In genomic region chr15:88255496-88256171, GRCh38 we compare ENCODE assay signal across 8 cellular contexts. TPM values are rescaled to one million over a fixed set of nuclear protein-coding genes. Genes with fewer than 3 reads are reported as not detected.
DNase-seq lines count a peak whose midpoint lies in the region; ATAC-seq, FAIRE-seq and TF ChIP-seq lines count a peak whose summit lies in the region.

No MANE protein-coding gene starts in this region.

- H3K9me1 ChIP-seq in endothelial cell of umbilical vein (replicated peaks; ENCODE audit: control insufficient read depth, extremely low read depth, insufficient read depth, low read length) = no peaks in the 10 kb centered on the region

- H3K4me3 ChIP-seq in BE2C (ENCODE audit: low read depth, low read length) (peak overlapping the region; percentile 53), endothelial cell of umbilical vein (replicated peaks in 1 of 3; ENCODE audit: insufficient read depth in 1 of 3, low read depth in 1 of 3, low read length in 3 of 3) (no peak overlapping the region), mucosa of rectum (ENCODE audit: low read length in 2 of 2) (peak overlapping the region; percentile 28 to 37)

- intact Hi-C loops in endothelial cell of umbilical vein (cut with micrococcal nuclease) = no loop called here

- H3K27ac ChIP-seq in endothelial cell of umbilical vein (ENCODE audit: insufficient read depth, low read depth, low read length) (no peak overlapping the region), mucosa of rectum (ENCODE audit: low read depth in 2 of 2, low read length in 2 of 2) (no peak overlapping the region)

- H3K4me1 ChIP-seq in BE2C (no peaks in the 10 kb centered on the region), endothelial cell of umbilical vein (ENCODE audit: control insufficient read depth, extremely low read depth, insufficient read depth, low read length) (no peaks in the 10 kb centered on the region), mucosa of rectum (ENCODE audit: control insufficient read depth in 2 of 2, insufficient read depth in 2 of 2, low read length in 2 of 2) (no peaks in the 10 kb centered on the region)

- no peaks in the 10 kb centered on the region for H3K36me3 Mint-ChIP-seq in activated CD8-positive, alpha-beta memory T cell treated with anti-CD3 and anti-CD28 coated beads, Interleukin-2, amount 10 ng/mL, durations not matched to agents 7 days and 5 days

- no peak for FAIRE-seq in endothelial cell of umbilical vein (lab: Jason Lieb, UNC)

- H3K9me3 Mint-ChIP-seq in activated CD8-positive, alpha-beta memory T cell treated with anti-CD3 and anti-CD28 coated beads, Interleukin-2, amount 10 ng/mL, durations not matched to agents 7 days and 5 days (ENCODE audit: low read depth) = no peaks in the 10 kb centered on the region

- H3K9ac ChIP-seq in endothelial cell of umbilical vein (replicated peaks; ENCODE audit: extremely low read depth, insufficient read depth, low read length) = no peak overlapping the region
- H3K9ac ChIP-seq in mucosa of rectum (ENCODE audit: low read depth in 1 of 2, low read length in 2 of 2) = no peak overlapping the region

- H3K9me3 ChIP-seq in BE2C (no peaks in the 10 kb centered on the region), endothelial cell of umbilical vein (replicated peaks; ENCODE audit: control insufficient read depth, insufficient read depth, low read length) (no peaks in the 10 kb centered on the region), mucosa of rectum (ENCODE audit: control insufficient read depth in 2 of 2, low read length in 2 of 2) (no peaks in the 10 kb centered on the region)

- dilution Hi-C loops in endothelial cell of umbilical vein (cut with MboI; ENCODE audit: extremely low pct_ligation_motif_present, low sequenced_read_pairs) = no loop called here

- H3K27me3 ChIP-seq in BE2C (peaks cover 37% of the 10 kb centered on the region), endothelial cell of umbilical vein (ENCODE audit: control insufficient read depth in 2 of 2, insufficient read depth in 2 of 2, low read length in 2 of 2) (peaks cover 38 to 43% of the 10 kb centered on the region in 2 experiments), mucosa of rectum (ENCODE audit: control insufficient read depth in 2 of 2, insufficient read depth in 2 of 2, low read length in 2 of 2) (peaks cover 20 to 25% of the 10 kb centered on the region in 2 donors)

- no peak for TF ChIP-seq POLR2A in endothelial cell of umbilical vein (IDR thresholded peaks at IDR 0.05; ENCODE audit: low read depth, low read length)

- DNase-seq in BE2C (peak; percentile 71), NCI-H1105 (lab: John Stamatoyannopoulos, UW) (peak; percentile 27), endothelial cell of umbilical vein (ENCODE audit: low read depth, low spot score) (peak; percentile 19), NCI-H1694 (lab: John Stamatoyannopoulos, UW) (no peak)
- DNase-seq in activated CD8-positive, alpha-beta memory T cell treated with anti-CD3 and anti-CD28 coated beads, Interleukin-2, amount 10 ng/mL, durations not matched to agents 7 days and 5 days = no peak
- DNase-seq in activated CD4-positive, alpha-beta T cell treated with anti-CD3 and anti-CD28 coated beads, Interleukin-2, amount 50 U/mL, for 1 hour = no peak

- H3K4me1 Mint-ChIP-seq in activated CD8-positive, alpha-beta memory T cell treated with anti-CD3 and anti-CD28 coated beads, Interleukin-2, amount 10 ng/mL, durations not matched to agents 7 days and 5 days = peaks cover 15% of the 10 kb centered on the region

- TF ChIP-seq CTCF in BE2C (IDR thresholded peaks at IDR 0.05; ENCODE audit: low read depth, low read length) = no peak
- TF ChIP-seq CTCF in endothelial cell of umbilical vein (IDR thresholded peaks at IDR 0.05; ENCODE audit: extremely low read depth in 1 of 2, insufficient read depth in 1 of 2, low read depth in 1 of 2, low read length in 2 of 2) = no peak

- peaks cover 73% of the 10 kb centered on the region for H3K27me3 Mint-ChIP-seq in activated CD8-positive, alpha-beta memory T cell treated with anti-CD3 and anti-CD28 coated beads, Interleukin-2, amount 10 ng/mL, durations not matched to agents 7 days and 5 days

- H3K4me2 ChIP-seq in endothelial cell of umbilical vein (ENCODE audit: insufficient read depth, low read length) = no peak overlapping the region

- H3K36me3 ChIP-seq in BE2C (no peaks in the 10 kb centered on the region), endothelial cell of umbilical vein (ENCODE audit: control insufficient read depth in 2 of 2, extremely low read depth in 1 of 2, insufficient read depth in 2 of 2, low read length in 2 of 2) (no peaks in the 10 kb centered on the region), mucosa of rectum (ENCODE audit: control insufficient read depth in 2 of 2, insufficient read depth in 2 of 2, low read length in 2 of 2) (no peaks in the 10 kb centered on the region)

- H2AFZ ChIP-seq in endothelial cell of umbilical vein (ENCODE audit: low read depth, low read length) = no peak overlapping the region

- H4K20me1 ChIP-seq in endothelial cell of umbilical vein (replicated peaks; ENCODE audit: control insufficient read depth, extremely low read depth, insufficient read depth, low read length) = no peaks in the 10 kb centered on the region

- no peaks in the 10 kb centered on the region for H3K79me2 ChIP-seq in endothelial cell of umbilical vein (ENCODE audit: control insufficient read depth, insufficient read depth, low read length)

- CTCF ChIA-PET in endothelial cell of umbilical vein (lab: Charles Lee) = interaction anchor here (1.1 kb wide), 1 partner anchor 19 kb away, joined by 3 read pairs; no protein-coding TSS in a partner anchor
- CTCF ChIA-PET in activated CD8-positive, alpha-beta memory T cell treated with anti-CD3 and anti-CD28 coated beads, Interleukin-2, amount 10 ng/mL, durations not matched to agents 7 days and 5 days (lab: Charles Lee) = interaction anchor here (0.9 kb wide), 1 partner anchor 13 kb away, joined by 3 read pairs; no protein-coding TSS in a partner anchor

- POLR2A ChIA-PET in endothelial cell of umbilical vein (lab: Charles Lee) = no interaction called here

- BruUV-seq in endothelial cell of umbilical vein (replicated peaks; lab: Mats Ljungman, UMichigan) = no TSS peak

- no peak for ATAC-seq in activated CD8-positive, alpha-beta memory T cell treated with anti-CD3 and anti-CD28 coated beads, Interleukin-2, amount 10 ng/mL, durations not matched to agents 7 days and 5 days
- no peak for ATAC-seq in HG03025 (IDR thresholded peaks at IDR 0.05; ENCODE audit: low FRiP score, unreplicated experiment)

- no peak overlapping the region for H3K27ac Mint-ChIP-seq in activated CD8-positive, alpha-beta memory T cell treated with anti-CD3 and anti-CD28 coated beads, Interleukin-2, amount 10 ng/mL, durations not matched to agents 7 days and 5 days

- no peak overlapping the region for H3K4me3 Mint-ChIP-seq in activated CD8-positive, alpha-beta memory T cell treated with anti-CD3 and anti-CD28 coated beads, Interleukin-2, amount 10 ng/mL, durations not matched to agents 7 days and 5 days

TF ChIP-seq in endothelial cell of umbilical vein, 7 proteins besides CTCF, POLR2A, EP300 and RAD21:
- TF ChIP-seq GATA2 (IDR thresholded peaks at IDR 0.05; ENCODE audit: insufficient read depth, insufficient read length, low read depth, low read length) = no peak
- no peak for TF ChIP-seq JUN (IDR thresholded peaks at IDR 0.05; ENCODE audit: borderline replicate concordance, insufficient read depth, insufficient read length, low read depth)
- TF ChIP-seq MYC (IDR thresholded peaks at IDR 0.05; ENCODE audit: low read depth, low read length) = no peak
- TF ChIP-seq EZH2 (IDR thresholded peaks at IDR 0.05; ENCODE audit: borderline replicate concordance, low read depth, low read length, severe bottlenecking) = peak; percentile 87
- TF ChIP-seq FOS (IDR thresholded peaks at IDR 0.05; ENCODE audit: borderline replicate concordance, insufficient read depth, low read length) = no peak
- no peak for TF ChIP-seq MAX (IDR thresholded peaks at IDR 0.05; ENCODE audit: insufficient read depth, insufficient read length)
- TF ChIP-seq POLR2AphosphoS5 (IDR thresholded peaks at IDR 0.05; ENCODE audit: insufficient read depth, low read depth, low read length) = no peak

RNA-seq across cellular contexts. Expression of gene NTRK3, which starts 0.9 kb away (rescaled TPM):
- 2.6 TPM for polyA plus RNA-seq in BE2C (2012; ENCODE audit: insufficient read depth, insufficient read length, low read depth)
- total RNA-seq in endothelial cell of umbilical vein = not detected in 2 replicates
- not detected in 2 replicates for polyA plus RNA-seq in endothelial cell of umbilical vein
- not detected in 2 replicates for polyA plus RNA-seq in endothelial cell of umbilical vein (2011; cell fraction: cytosol; rRNA removed)
- not detected in 2 replicates for polyA plus RNA-seq in endothelial cell of umbilical vein (2011; cell fraction: nucleus; rRNA removed)
- not detected in 2 replicates for polyA plus RNA-seq in endothelial cell of umbilical vein (2012)
- polyA minus RNA-seq in endothelial cell of umbilical vein = not detected in 2 replicates
- polyA minus RNA-seq in endothelial cell of umbilical vein (2011; cell fraction: cytosol; rRNA and poly(A)+ RNA removed) = not detected
- not detected in 2 replicates for polyA minus RNA-seq in endothelial cell of umbilical vein (2011; cell fraction: nucleus; rRNA and poly(A)+ RNA removed)
- total RNA-seq in activated CD8-positive, alpha-beta memory T cell treated with anti-CD3 and anti-CD28 coated beads, Interleukin-2, amount 10 ng/mL, durations not matched to agents 7 days and 5 days = not detected

Comparison
In these comparisons a context has a peak if more than half of its experiments do, and no peak if none do; other contexts are left out.
1. DNase-seq: peak in BE2C (single experiment), NCI-H1105 (single experiment) and endothelial cell of umbilical vein (single experiment); none in NCI-H1694 (single experiment), activated CD8-positive, alpha-beta memory T cell treated with anti-CD3 and anti-CD28 coated beads, Interleukin-2, amount 10 ng/mL, durations not matched to agents 7 days and 5 days (single experiment) and activated CD4-positive, alpha-beta T cell treated with anti-CD3 and anti-CD28 coated beads, Interleukin-2, amount 50 U/mL, for 1 hour (single experiment).
2. H3K4me3 ChIP-seq: peak in BE2C (single experiment) and mucosa of rectum (2 of 2); none in endothelial cell of umbilical vein (0 of 3).